2 cellular contexts compared by ENCODE assay signal in the genomic region with DNA sequence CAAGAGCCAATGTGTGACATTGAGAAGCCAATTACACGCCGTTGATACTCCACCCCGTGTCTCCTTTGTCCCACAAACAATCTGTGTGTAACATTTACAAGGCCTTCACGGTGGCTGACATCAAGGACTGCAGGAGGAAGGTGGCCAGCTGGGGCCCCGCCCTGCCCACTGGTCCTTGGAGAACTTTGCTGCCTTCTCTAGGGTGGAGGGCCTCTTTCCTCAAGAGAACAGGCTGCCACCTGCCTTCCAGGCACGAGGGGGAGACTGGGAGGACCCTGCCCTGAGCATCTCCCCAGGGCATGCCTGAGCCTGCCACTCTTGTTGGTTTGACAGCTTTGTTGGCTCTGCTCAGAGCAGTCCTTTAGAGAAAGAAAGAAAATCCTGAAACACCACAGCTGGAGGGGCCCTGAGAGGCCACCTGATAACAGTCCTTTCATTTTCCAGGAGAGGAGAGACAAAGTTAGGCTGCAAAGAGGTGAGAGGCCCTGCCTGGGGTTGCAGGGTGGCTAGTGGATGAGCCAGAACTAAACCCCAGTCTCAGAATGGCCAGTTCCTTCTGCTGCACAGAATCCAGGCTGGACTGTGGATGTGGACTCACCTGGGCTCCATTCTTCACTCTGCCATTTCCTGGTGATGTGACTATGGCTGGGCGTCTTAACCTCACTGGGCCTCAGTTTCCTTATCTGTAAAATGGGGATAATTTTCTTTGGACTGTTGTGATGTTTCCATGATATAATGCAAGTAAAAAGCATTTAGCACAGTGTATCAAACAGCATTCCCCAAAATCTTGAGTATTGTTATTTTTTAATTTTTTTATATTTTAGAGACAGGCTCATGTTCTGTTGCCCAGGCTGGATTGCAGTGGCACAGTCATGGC.
TF ChIP-seq lines count a peak whose summit lies in the region.

No MANE protein-coding gene starts in this region.

TF ChIP-seq in HCT116, 20 proteins besides CTCF, POLR2A, EP300 and RAD21:
- TF ChIP-seq CEBPB (IDR thresholded peaks at IDR 0.05; ENCODE audit: low read depth) (no peak), EZH2 (IDR thresholded peaks at IDR 0.05) (no peak), SIN3A (IDR thresholded peaks at IDR 0.05; ENCODE audit: low read depth) (no peak), SP1 (IDR thresholded peaks at IDR 0.05; ENCODE audit: low read depth) (no peak), SRF (IDR thresholded peaks at IDR 0.05; ENCODE audit: low read depth) (no peak), EZH2phosphoT487 (IDR thresholded peaks at IDR 0.05; ENCODE audit: borderline replicate concordance) (no peak), TCF7L2 (IDR thresholded peaks at IDR 0.05; ENCODE audit: borderline replicate concordance, extremely low read depth, insufficient read depth, insufficient read length) (no peak), CBX3 (IDR thresholded peaks at IDR 0.05; ENCODE audit: low read depth) (no peak), ZNF274 (IDR thresholded peaks at IDR 0.05; ENCODE audit: low read depth, low read length) (no peak), EGR1 (IDR thresholded peaks at IDR 0.05; ENCODE audit: low read depth) (no peak), ZFX (IDR thresholded peaks at IDR 0.05) (no peak), ELF1 (IDR thresholded peaks at IDR 0.05; ENCODE audit: borderline replicate concordance, low read depth) (no peak), YY1 (IDR thresholded peaks at IDR 0.05; ENCODE audit: extremely low read depth, insufficient replicate concordance, low read depth, low read length) (no peak)
- TF ChIP-seq, protein P1, sequence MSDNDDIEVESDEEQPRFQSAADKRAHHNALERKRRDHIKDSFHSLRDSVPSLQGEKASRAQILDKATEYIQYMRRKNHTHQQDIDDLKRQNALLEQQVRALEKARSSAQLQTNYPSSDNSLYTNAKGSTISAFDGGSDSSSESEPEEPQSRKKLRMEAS (IDR thresholded peaks at IDR 0.05) = no peak
- TF ChIP-seq, protein P2, sequence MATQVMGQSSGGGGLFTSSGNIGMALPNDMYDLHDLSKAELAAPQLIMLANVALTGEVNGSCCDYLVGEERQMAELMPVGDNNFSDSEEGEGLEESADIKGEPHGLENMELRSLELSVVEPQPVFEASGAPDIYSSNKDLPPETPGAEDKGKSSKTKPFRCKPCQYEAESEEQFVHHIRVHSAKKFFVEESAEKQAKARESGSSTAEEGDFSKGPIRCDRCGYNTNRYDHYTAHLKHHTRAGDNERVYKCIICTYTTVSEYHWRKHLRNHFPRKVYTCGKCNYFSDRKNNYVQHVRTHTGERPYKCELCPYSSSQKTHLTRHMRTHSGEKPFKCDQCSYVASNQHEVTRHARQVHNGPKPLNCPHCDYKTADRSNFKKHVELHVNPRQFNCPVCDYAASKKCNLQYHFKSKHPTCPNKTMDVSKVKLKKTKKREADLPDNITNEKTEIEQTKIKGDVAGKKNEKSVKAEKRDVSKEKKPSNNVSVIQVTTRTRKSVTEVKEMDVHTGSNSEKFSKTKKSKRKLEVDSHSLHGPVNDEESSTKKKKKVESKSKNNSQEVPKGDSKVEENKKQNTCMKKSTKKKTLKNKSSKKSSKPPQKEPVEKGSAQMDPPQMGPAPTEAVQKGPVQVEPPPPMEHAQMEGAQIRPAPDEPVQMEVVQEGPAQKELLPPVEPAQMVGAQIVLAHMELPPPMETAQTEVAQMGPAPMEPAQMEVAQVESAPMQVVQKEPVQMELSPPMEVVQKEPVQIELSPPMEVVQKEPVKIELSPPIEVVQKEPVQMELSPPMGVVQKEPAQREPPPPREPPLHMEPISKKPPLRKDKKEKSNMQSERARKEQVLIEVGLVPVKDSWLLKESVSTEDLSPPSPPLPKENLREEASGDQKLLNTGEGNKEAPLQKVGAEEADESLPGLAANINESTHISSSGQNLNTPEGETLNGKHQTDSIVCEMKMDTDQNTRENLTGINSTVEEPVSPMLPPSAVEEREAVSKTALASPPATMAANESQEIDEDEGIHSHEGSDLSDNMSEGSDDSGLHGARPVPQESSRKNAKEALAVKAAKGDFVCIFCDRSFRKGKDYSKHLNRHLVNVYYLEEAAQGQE (IDR thresholded peaks at IDR 0.05; ENCODE audit: low read depth) = no peak
- TF ChIP-seq, protein P3, sequence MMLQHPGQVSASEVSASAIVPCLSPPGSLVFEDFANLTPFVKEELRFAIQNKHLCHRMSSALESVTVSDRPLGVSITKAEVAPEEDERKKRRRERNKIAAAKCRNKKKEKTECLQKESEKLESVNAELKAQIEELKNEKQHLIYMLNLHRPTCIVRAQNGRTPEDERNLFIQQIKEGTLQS (IDR thresholded peaks at IDR 0.05) = no peak
- TF ChIP-seq, protein P4, sequence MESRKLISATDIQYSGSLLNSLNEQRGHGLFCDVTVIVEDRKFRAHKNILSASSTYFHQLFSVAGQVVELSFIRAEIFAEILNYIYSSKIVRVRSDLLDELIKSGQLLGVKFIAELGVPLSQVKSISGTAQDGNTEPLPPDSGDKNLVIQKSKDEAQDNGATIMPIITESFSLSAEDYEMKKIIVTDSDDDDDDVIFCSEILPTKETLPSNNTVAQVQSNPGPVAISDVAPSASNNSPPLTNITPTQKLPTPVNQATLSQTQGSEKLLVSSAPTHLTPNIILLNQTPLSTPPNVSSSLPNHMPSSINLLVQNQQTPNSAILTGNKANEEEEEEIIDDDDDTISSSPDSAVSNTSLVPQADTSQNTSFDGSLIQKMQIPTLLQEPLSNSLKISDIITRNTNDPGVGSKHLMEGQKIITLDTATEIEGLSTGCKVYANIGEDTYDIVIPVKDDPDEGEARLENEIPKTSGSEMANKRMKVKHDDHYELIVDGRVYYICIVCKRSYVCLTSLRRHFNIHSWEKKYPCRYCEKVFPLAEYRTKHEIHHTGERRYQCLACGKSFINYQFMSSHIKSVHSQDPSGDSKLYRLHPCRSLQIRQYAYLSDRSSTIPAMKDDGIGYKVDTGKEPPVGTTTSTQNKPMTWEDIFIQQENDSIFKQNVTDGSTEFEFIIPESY (IDR thresholded peaks at IDR 0.05; ENCODE audit: extremely low read depth, insufficient replicate concordance, low read length) = no peak

TF ChIP-seq in K562, 482 proteins besides CTCF, POLR2A, EP300 and RAD21:
- TF ChIP-seq, protein P2 (CRISPR knock-in tag; IDR thresholded peaks at IDR 0.05; ENCODE audit: low read depth) = no peak
- TF ChIP-seq POLR3A (IDR thresholded peaks at IDR 0.05; ENCODE audit: borderline replicate concordance, extremely low read depth, insufficient read depth, insufficient read length) (no peak), RBM25 (IDR thresholded peaks at IDR 0.05; ENCODE audit: low read depth, low read length, severe bottlenecking) (peak; percentile 83), GTF2A2 (tag; IDR thresholded peaks at IDR 0.05) (no peak), BCOR (IDR thresholded peaks at IDR 0.05) (peak; percentile 57; the same call in 1 of the 2 replicates)
TF ChIP-seq in K562: peak in this region for 2.
